ENCODE assay signal across 13 cellular contexts in genomic region chr17:74040729-74041128, GRCh38.
DNase-seq lines count a peak whose midpoint lies in the region; FAIRE-seq and TF ChIP-seq lines count a peak whose summit lies in the region.
"Had no signal": no experiment of that assay in that cellular context is flagged by ENCODE, and none has a peak within 500 bp of the region (broad histone marks: within the 10 kb centered on the region; RNA-seq: fewer than 3 reads in every experiment).

No MANE protein-coding gene starts in this region.

- H3K27me3 ChIP-seq in BLaER1 treated with 17β-estradiol and CSF1 and Interleukin-3, amounts not matched to agents 10 nM and 100 nM, result no peaks in the 10 kb centered on the region
- H3K27me3 ChIP-seq in WERI-Rb-1 (ENCODE audit: insufficient read depth, low read depth, severe bottlenecking) (no peaks in the 10 kb centered on the region), neuronal stem cell (ENCODE audit: control insufficient read depth in 3 of 3, insufficient read depth in 3 of 3, low read depth in 1 of 3, low read length in 3 of 3) (no peaks in the 10 kb centered on the region)

- H4K91ac ChIP-seq in neuronal stem cell (ENCODE audit: low read depth, low read length, poor library complexity), result no peak overlapping the region

- peak overlapping the region; percentile 90 for H3K14ac ChIP-seq in neuronal stem cell (ENCODE audit: low read length)

- peak overlapping the region; percentile 13 for H2AK5ac ChIP-seq in neuronal stem cell (ENCODE audit: low read depth, low read length)

- no peak for DNase-seq in WERI-Rb-1
- DNase-seq in neuronal stem cell (ENCODE audit: low spot score), result no peak
- no peak for DNase-seq in SKM-1 (lab: John Stamatoyannopoulos, UW; ENCODE audit: unreplicated experiment)
- DNase-seq in activated CD4-positive, alpha-beta T cell treated with anti-CD3 and anti-CD28 coated beads for 4 hours, result no peak
- no peak for DNase-seq in frontal cortex (ENCODE audit: low spot score in 2 of 2)
- DNase-seq: 8988T; AML-193; Calu3; CD4-positive, alpha-beta T cell; DMS79 had no signal

- TF ChIP-seq CTCF in WERI-Rb-1 (IDR thresholded peaks at IDR 0.05; ENCODE audit: low read depth, low read length), result no peak

- no peak overlapping the region for H3K23ac ChIP-seq in neuronal stem cell (ENCODE audit: low read depth, low read length, poor library complexity)

- no peak overlapping the region for H3K27ac ChIP-seq in BLaER1 treated with 17β-estradiol and CSF1 and Interleukin-3, amounts not matched to agents 10 nM and 100 nM
- peak overlapping the region; percentile 16 for H3K27ac ChIP-seq in WERI-Rb-1
- peak overlapping the region; percentile 91 for H3K27ac ChIP-seq in cingulate gyrus (ENCODE audit: low read depth, low read length)
- H3K27ac ChIP-seq in neuronal stem cell (replicated peaks; ENCODE audit: low read length), result no peak overlapping the region

- no peaks in the 10 kb centered on the region for H3K79me1 ChIP-seq in neuronal stem cell (ENCODE audit: low read depth, low read length)

- no peak overlapping the region for H3K4ac ChIP-seq in neuronal stem cell (ENCODE audit: low read length)

- peaks cover 20 to 40% (median 34%) of the 10 kb centered on the region in 10 experiments for H3K4me1 ChIP-seq in BLaER1 treated with 17β-estradiol and CSF1 and Interleukin-3, amounts not matched to agents 10 nM and 100 nM
- peaks cover 0 to 3% of the 10 kb centered on the region in 2 donors for H3K4me1 ChIP-seq in neuronal stem cell (ENCODE audit: control insufficient read depth in 2 of 2, insufficient read depth in 1 of 2, low read depth in 1 of 2, low read length in 2 of 2)

- no peak overlapping the region for H3K18ac ChIP-seq in neuronal stem cell (ENCODE audit: low read length)

- H3K9me3 ChIP-seq in BLaER1 treated with 17β-estradiol and CSF1 and Interleukin-3, amounts not matched to agents 10 nM and 100 nM (replicated peaks in 1 of 11), result no peaks in the 10 kb centered on the region
- no peaks in the 10 kb centered on the region for H3K9me3 ChIP-seq in WERI-Rb-1 (ENCODE audit: severe bottlenecking)
- no peaks in the 10 kb centered on the region for H3K9me3 ChIP-seq in neuronal stem cell (replicated peaks in 1 of 2; ENCODE audit: control insufficient read depth in 2 of 2, insufficient read depth in 1 of 2, low read depth in 1 of 2, low read length in 2 of 2)

- H4K20me1 ChIP-seq in BLaER1 treated with 17β-estradiol and CSF1 and Interleukin-3, amounts not matched to agents 10 nM and 100 nM, result no peaks in the 10 kb centered on the region

- peak overlapping the region; percentile 69 for H2BK15ac ChIP-seq in neuronal stem cell (ENCODE audit: low read length)

- no peaks in the 10 kb centered on the region for H3K36me3 ChIP-seq in BLaER1 treated with 17β-estradiol and CSF1 and Interleukin-3, amounts not matched to agents 10 nM and 100 nM
- no peaks in the 10 kb centered on the region for H3K36me3 ChIP-seq in WERI-Rb-1
- no peaks in the 10 kb centered on the region for H3K36me3 ChIP-seq in neuronal stem cell (replicated peaks in 1 of 2; ENCODE audit: control insufficient read depth in 2 of 2, insufficient read depth in 2 of 2, low read length in 2 of 2)

- H2BK5ac ChIP-seq in neuronal stem cell (ENCODE audit: low read length), result no peak overlapping the region

- H3K9ac ChIP-seq in BLaER1 treated with 17β-estradiol and CSF1 and Interleukin-3, amounts not matched to agents 10 nM and 100 nM, result no peak overlapping the region
- no peak overlapping the region for H3K9ac ChIP-seq in neuronal stem cell (ENCODE audit: low read depth, low read length, poor library complexity)

- H2BK120ac ChIP-seq in neuronal stem cell (ENCODE audit: low read depth, low read length), result no peak overlapping the region

- no peak overlapping the region for H2BK12ac ChIP-seq in neuronal stem cell (ENCODE audit: low read length)

- no peak for FAIRE-seq in frontal cortex (lab: Jason Lieb, UNC)
- FAIRE-seq: GM12891 had no signal

- no peak overlapping the region for H2AFZ ChIP-seq in neuronal stem cell (ENCODE audit: low read length)

- H3K4me3 ChIP-seq in BLaER1 treated with 17β-estradiol and CSF1 and Interleukin-3, amounts not matched to agents 10 nM and 100 nM, result no peak overlapping the region
- H3K4me3 ChIP-seq in WERI-Rb-1 (ENCODE audit: low read depth, low read length) (no peak overlapping the region), neuronal stem cell (ENCODE audit: low read length in 2 of 2) (no peak overlapping the region)

- no peak overlapping the region for H4K8ac ChIP-seq in neuronal stem cell (ENCODE audit: low read depth, low read length)

- no CpG with 5 or more reads among the region's 12 CpGs for WGBS in neuronal stem cell (ENCODE audit: extremely low coverage in 2 of 2, insufficient read length in 2 of 2, insufficient replicate concordance in 1 of 2), 2 donors

- peak overlapping the region in 10 of 11 experiments; percentile 27 to 88 (median 65); a peak in 15 of 22 replicates for H3K4me2 ChIP-seq in BLaER1 treated with 17β-estradiol and CSF1 and Interleukin-3, amounts not matched to agents 10 nM and 100 nM
- H3K4me2 ChIP-seq in neuronal stem cell (ENCODE audit: insufficient read depth, low read length, poor library complexity, severe bottlenecking), result no peak overlapping the region

Comparison
In these comparisons a context has a peak if more than half of its experiments do, and no peak if none do; other contexts are left out.
1. H3K27ac ChIP-seq: peak in WERI-Rb-1 (single experiment) and cingulate gyrus (single experiment); none in BLaER1 treated with 17β-estradiol and CSF1 and Interleukin-3, amounts not matched to agents 10 nM and 100 nM (0 of 11) and neuronal stem cell (single experiment).